16 cellular contexts compared by ENCODE assay signal in genomic region chr11:19779740-19780139, GRCh38.
DNase-seq lines count a peak whose midpoint lies in the region; ATAC-seq and TF ChIP-seq lines count a peak whose summit lies in the region.
"Had no signal": no experiment of that assay in that cellular context is flagged by ENCODE, and none has a peak within 500 bp of the region (broad histone marks: within the 10 kb centered on the region; RNA-seq: fewer than 3 reads in every experiment).

No MANE protein-coding gene starts in this region.

- peak overlapping the region; percentile 10; the same call in 1 of the 2 replicates for H3K27ac Mint-ChIP-seq in GM23338
- peak overlapping the region; percentile 21 for H3K27ac Mint-ChIP-seq in stimulated activated naive B cell treated with anti-CD40 and anti-IgM and Interleukin-4, amounts not matched to agents 10 μg/mL and 1 μg/mL and 100 μg/mL, for 72 hours
- H3K27ac Mint-ChIP-seq in activated CD4-positive, alpha-beta T cell treated with anti-CD3 and anti-CD28 coated beads for 36 hours = no peak overlapping the region

- H3K4me2 ChIP-seq in GM23338 (peak overlapping the region; percentile 93), PC-9 (peak overlapping the region; percentile 32; the same call in 1 of the 2 replicates)

- peak overlapping the region; percentile 15; the same call in 1 of the 2 replicates for H3K27ac ChIP-seq in GM23338 (ENCODE audit: low read depth)
- H3K27ac ChIP-seq in PC-9 = no peak overlapping the region
- no peak overlapping the region for H3K27ac ChIP-seq in iPS-18a (ENCODE audit: low read length)
- H3K27ac ChIP-seq: C4-2B had no signal

- H3K9ac ChIP-seq in iPS-18a (ENCODE audit: low read length) = no peak overlapping the region

- CTCF ChIA-PET in PC-9 (lab: Charles Lee) = no interaction called here
- CTCF ChIA-PET in activated CD4-positive, alpha-beta T cell treated with anti-CD3 and anti-CD28 coated beads for 36 hours (lab: Charles Lee) = no interaction called here

- H3K4me1 ChIP-seq in GM23338 (ENCODE audit: insufficient read depth) = peaks cover 51% of the 10 kb centered on the region
- peaks cover 29% of the 10 kb centered on the region for H3K4me1 ChIP-seq in PC-9 (replicated peaks; ENCODE audit: insufficient read depth)
- H3K4me1 ChIP-seq in iPS-18a (ENCODE audit: control insufficient read depth, low read depth, low read length) = peaks cover 42% of the 10 kb centered on the region

- H3K4me3 ChIP-seq in GM23338 (peak overlapping the region; percentile 87), PC-9 (no peak overlapping the region), iPS-18a (ENCODE audit: low read length) (peak overlapping the region; percentile 95)

- peaks cover 51% of the 10 kb centered on the region for H3K36me3 Mint-ChIP-seq in GM23338 (ENCODE audit: low read depth)
- peaks cover 4 to 9% of the 10 kb centered on the region in 2 donors for H3K36me3 Mint-ChIP-seq in stimulated activated naive B cell treated with anti-CD40 and anti-IgM and Interleukin-4, amounts not matched to agents 10 μg/mL and 1 μg/mL and 100 μg/mL, for 72 hours
- no peaks in the 10 kb centered on the region for H3K36me3 Mint-ChIP-seq in activated CD4-positive, alpha-beta T cell treated with anti-CD3 and anti-CD28 coated beads for 36 hours (ENCODE audit: low read depth)

- H3K79me2 ChIP-seq in GM23338 (replicated peaks; ENCODE audit: insufficient read depth) = peaks cover 74% of the 10 kb centered on the region
- peaks cover 25% of the 10 kb centered on the region for H3K79me2 ChIP-seq in PC-9 (ENCODE audit: low read depth)

- H2AFZ ChIP-seq in GM23338 (no peak overlapping the region), PC-9 (no peak overlapping the region)

- no peaks in the 10 kb centered on the region for H3K9me3 Mint-ChIP-seq in GM23338
- H3K9me3 Mint-ChIP-seq in stimulated activated naive B cell treated with anti-CD40 and anti-IgM and Interleukin-4, amounts not matched to agents 10 μg/mL and 1 μg/mL and 100 μg/mL, for 72 hours = peaks cover 3 to 8% of the 10 kb centered on the region in 2 donors
- H3K9me3 Mint-ChIP-seq in activated CD4-positive, alpha-beta T cell treated with anti-CD3 and anti-CD28 coated beads for 36 hours (ENCODE audit: low read depth) = no peaks in the 10 kb centered on the region

- intact Hi-C loops in PC-9 (cut with micrococcal nuclease; ENCODE audit: unreplicated experiment) = no loop called here
- intact Hi-C loops in activated CD4-positive, alpha-beta T cell treated with anti-CD3 and anti-CD28 coated beads for 36 hours (cut with DNase I, micrococcal nuclease) = no loop called here

- POLR2A ChIA-PET in PC-9 (lab: Charles Lee; ENCODE audit: unreplicated experiment) = no interaction called here
- POLR2A ChIA-PET in activated CD4-positive, alpha-beta T cell treated with anti-CD3 and anti-CD28 coated beads for 36 hours (lab: Charles Lee) = no interaction called here

- H3K36me3 ChIP-seq in GM23338 (ENCODE audit: insufficient read depth) = no peaks in the 10 kb centered on the region
- H3K36me3 ChIP-seq in PC-9 (ENCODE audit: low read depth) = no peaks in the 10 kb centered on the region
- H3K36me3 ChIP-seq in iPS-18a (ENCODE audit: control insufficient read depth, low read depth, low read length) = peaks cover 4% of the 10 kb centered on the region

- no peak for DNase-seq in GM23338 (ENCODE audit: low spot score)
- DNase-seq in PC-9 = peak in 1 of 2 experiments; percentile 60
- no peak for DNase-seq in stimulated activated naive B cell treated with anti-CD40 and anti-IgM and Interleukin-4, amounts not matched to agents 10 μg/mL and 1 μg/mL and 100 μg/mL, for 72 hours
- no peak for DNase-seq in activated CD4-positive, alpha-beta T cell treated with anti-CD3 and anti-CD28 coated beads for 36 hours
- DNase-seq: EL; GOT3; NCI-H1105 treated with DMSO at 0.1 percent for 48 hours; NCI-H1694 treated with DMSO at 0.1 percent for 48 hours; NCI-H2107; NCI-H526 treated with DMSO at 0.1 percent for 48 hours; NK-92 treated with Interleukin-12 subunit alpha and Interleukin-12 subunit beta, amount 100 ng/mL, for 24 hours; SHP77 treated with DMSO at 0.1 percent for 48 hours had no signal

- TF ChIP-seq CTCF in GM23338 (conservative IDR thresholded peaks at IDR 0.05; ENCODE audit: low read depth in 2 of 2) (no peak), PC-9 (conservative IDR thresholded peaks at IDR 0.05) (no peak)

- BruUV-seq in PC-9 (replicated peaks; lab: Mats Ljungman, UMichigan) = no TSS peak

- ATAC-seq in GM23338 = no peak
- no peak for ATAC-seq in stimulated activated naive B cell treated with anti-CD40 and anti-IgM and Interleukin-4, amounts not matched to agents 10 μg/mL and 1 μg/mL and 100 μg/mL, for 72 hours (replicated peaks)
- ATAC-seq in activated CD4-positive, alpha-beta T cell treated with anti-CD3 and anti-CD28 coated beads for 36 hours = no peak
- ATAC-seq in GM18867 (IDR thresholded peaks at IDR 0.05; ENCODE audit: unreplicated experiment) = no peak
- ATAC-seq in GM19455 (IDR thresholded peaks at IDR 0.05; ENCODE audit: unreplicated experiment) = no peak

- H3K9me2 ChIP-seq in GM23338 (ENCODE audit: insufficient read depth) = no peaks in the 10 kb centered on the region
- no peaks in the 10 kb centered on the region for H3K9me2 ChIP-seq in PC-9 (ENCODE audit: insufficient read depth)

- peaks cover 64% of the 10 kb centered on the region for H3K4me1 Mint-ChIP-seq in GM23338
- peaks cover 21 to 22% of the 10 kb centered on the region in 2 donors for H3K4me1 Mint-ChIP-seq in stimulated activated naive B cell treated with anti-CD40 and anti-IgM and Interleukin-4, amounts not matched to agents 10 μg/mL and 1 μg/mL and 100 μg/mL, for 72 hours
- peaks cover 8% of the 10 kb centered on the region for H3K4me1 Mint-ChIP-seq in activated CD4-positive, alpha-beta T cell treated with anti-CD3 and anti-CD28 coated beads for 36 hours

- peak overlapping the region; percentile 92 for H3K4me3 Mint-ChIP-seq in GM23338
- no peak overlapping the region for H3K4me3 Mint-ChIP-seq in stimulated activated naive B cell treated with anti-CD40 and anti-IgM and Interleukin-4, amounts not matched to agents 10 μg/mL and 1 μg/mL and 100 μg/mL, for 72 hours
- H3K4me3 Mint-ChIP-seq in activated CD4-positive, alpha-beta T cell treated with anti-CD3 and anti-CD28 coated beads for 36 hours = no peak overlapping the region

- H3K27me3 ChIP-seq in GM23338 (ENCODE audit: insufficient read depth) (no peaks in the 10 kb centered on the region), PC-9 (ENCODE audit: insufficient read depth, low read depth) (no peaks in the 10 kb centered on the region), iPS-18a (ENCODE audit: control insufficient read depth, insufficient read depth, low read length) (no peaks in the 10 kb centered on the region)

- H4K20me1 ChIP-seq in GM23338 (replicated peaks; ENCODE audit: insufficient read depth) (peaks cover 7% of the 10 kb centered on the region; the same call in 1 of the 2 replicates), PC-9 (ENCODE audit: insufficient read depth) (0 out of 2 replicates have a peak, but pooled peaks cover 2% of the 10 kb centered on the region)

- H3F3A ChIP-seq in GM23338 (replicated peaks; ENCODE audit: low read depth) = no peaks in the 10 kb centered on the region
- H3F3A ChIP-seq in PC-9 (ENCODE audit: insufficient read depth, low read depth) = no peaks in the 10 kb centered on the region

- H3K9me3 ChIP-seq in PC-9 (ENCODE audit: insufficient read depth, low read depth) = no peaks in the 10 kb centered on the region
- H3K9me3 ChIP-seq in iPS-18a (ENCODE audit: control insufficient read depth, low read depth, low read length) = no peaks in the 10 kb centered on the region

- peaks cover 12% of the 10 kb centered on the region for H3K27me3 Mint-ChIP-seq in GM23338 (ENCODE audit: insufficient read depth, low read depth, poor library complexity)
- H3K27me3 Mint-ChIP-seq in stimulated activated naive B cell treated with anti-CD40 and anti-IgM and Interleukin-4, amounts not matched to agents 10 μg/mL and 1 μg/mL and 100 μg/mL, for 72 hours = peaks cover 48 to 57% of the 10 kb centered on the region in 2 donors
- peaks cover 52% of the 10 kb centered on the region for H3K27me3 Mint-ChIP-seq in activated CD4-positive, alpha-beta T cell treated with anti-CD3 and anti-CD28 coated beads for 36 hours

TF ChIP-seq in GM23338, 12 proteins besides CTCF, POLR2A, EP300 and RAD21 (continues in another document):
- no peak for TF ChIP-seq CREB1 (CRISPR knock-in tag; IDR thresholded peaks at IDR 0.05; ENCODE audit: low read depth)
